ENCODE assay signal across 1 cellular context in genomic region chr2:43225788-43226557, GRCh38.
A peak's percentile ranks its signal among the peaks of the same experiment; 100 is the strongest.
TF ChIP-seq lines count a peak whose summit lies in the region.

No MANE protein-coding gene starts in this region.

TF ChIP-seq in WTC11, 78 proteins besides CTCF, POLR2A, EP300 and RAD21 (continued from another document):
- TF ChIP-seq CBFB (CRISPR knock-in tag; IDR thresholded peaks at IDR 0.05; ENCODE audit: low read depth): peak; percentile 41; the same call in 1 of the 2 replicates
- TF ChIP-seq MYBL2 (CRISPR knock-in tag; IDR thresholded peaks at IDR 0.05): 0 out of 2 replicates have a peak, but pooled peaks have one; percentile 5
- peak; percentile 40; the same call in 1 of the 2 replicates for TF ChIP-seq MAX (CRISPR knock-in tag; IDR thresholded peaks at IDR 0.05)
- 0 out of 2 replicates have a peak, but pooled peaks have one; percentile 50 for TF ChIP-seq TEAD1 (CRISPR knock-in tag; IDR thresholded peaks at IDR 0.05)
- TF ChIP-seq, protein P1, sequence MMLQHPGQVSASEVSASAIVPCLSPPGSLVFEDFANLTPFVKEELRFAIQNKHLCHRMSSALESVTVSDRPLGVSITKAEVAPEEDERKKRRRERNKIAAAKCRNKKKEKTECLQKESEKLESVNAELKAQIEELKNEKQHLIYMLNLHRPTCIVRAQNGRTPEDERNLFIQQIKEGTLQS (CRISPR knock-in tag; conservative IDR thresholded peaks at IDR 0.05): no peak
- no peak for TF ChIP-seq SMAD3 (CRISPR knock-in tag; IDR thresholded peaks at IDR 0.05; ENCODE audit: borderline replicate concordance)
- TF ChIP-seq OVOL2 (CRISPR knock-in tag; IDR thresholded peaks at IDR 0.05; ENCODE audit: borderline replicate concordance): no peak
TF ChIP-seq in WTC11: peak in this region for 14.
